In the genomic region with DNA sequence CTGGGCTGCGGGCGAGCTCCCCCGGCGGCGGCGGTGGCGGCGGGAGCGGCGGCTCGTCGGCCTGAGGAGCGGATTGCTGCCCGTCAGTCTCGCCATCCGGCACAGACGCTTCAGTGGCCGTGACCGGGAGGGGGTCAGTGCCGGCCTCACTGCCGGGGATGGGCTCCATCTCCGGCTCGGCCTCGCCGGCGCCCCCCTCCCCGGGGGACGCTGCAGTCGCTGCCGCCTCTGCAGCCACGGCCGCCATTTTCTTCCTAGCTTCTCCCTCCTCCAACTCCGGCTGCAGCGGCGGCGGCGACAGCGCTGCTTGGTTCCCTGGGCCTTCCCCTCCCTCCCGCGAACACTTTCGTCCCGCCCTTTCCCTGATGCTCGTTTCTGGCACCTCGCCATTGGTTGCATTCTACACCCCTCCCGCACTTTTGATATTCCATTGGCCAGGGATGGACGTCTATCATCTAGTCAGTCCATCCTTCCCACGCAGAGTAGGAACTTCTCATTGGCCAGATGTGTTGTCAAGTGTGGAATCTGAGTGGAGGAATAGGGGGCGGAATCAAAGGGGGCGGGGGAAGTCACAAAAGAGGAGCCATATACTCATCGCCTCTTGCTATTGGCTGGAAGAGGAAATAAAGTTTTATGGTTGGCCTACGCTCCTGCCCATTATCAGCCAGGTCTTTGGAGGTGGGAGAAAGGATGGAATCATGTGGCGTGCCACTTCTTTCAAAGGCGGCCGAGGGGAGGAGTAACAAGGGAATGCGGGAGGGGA, we compare ENCODE assay signal across 8 cellular contexts. TPM values are rescaled to one million over a fixed set of nuclear protein-coding genes. Genes with fewer than 3 reads are reported as not detected.
DNase-seq lines count a peak whose midpoint lies in the region; ATAC-seq, FAIRE-seq and TF ChIP-seq lines count a peak whose summit lies in the region.

A gene with protein sequence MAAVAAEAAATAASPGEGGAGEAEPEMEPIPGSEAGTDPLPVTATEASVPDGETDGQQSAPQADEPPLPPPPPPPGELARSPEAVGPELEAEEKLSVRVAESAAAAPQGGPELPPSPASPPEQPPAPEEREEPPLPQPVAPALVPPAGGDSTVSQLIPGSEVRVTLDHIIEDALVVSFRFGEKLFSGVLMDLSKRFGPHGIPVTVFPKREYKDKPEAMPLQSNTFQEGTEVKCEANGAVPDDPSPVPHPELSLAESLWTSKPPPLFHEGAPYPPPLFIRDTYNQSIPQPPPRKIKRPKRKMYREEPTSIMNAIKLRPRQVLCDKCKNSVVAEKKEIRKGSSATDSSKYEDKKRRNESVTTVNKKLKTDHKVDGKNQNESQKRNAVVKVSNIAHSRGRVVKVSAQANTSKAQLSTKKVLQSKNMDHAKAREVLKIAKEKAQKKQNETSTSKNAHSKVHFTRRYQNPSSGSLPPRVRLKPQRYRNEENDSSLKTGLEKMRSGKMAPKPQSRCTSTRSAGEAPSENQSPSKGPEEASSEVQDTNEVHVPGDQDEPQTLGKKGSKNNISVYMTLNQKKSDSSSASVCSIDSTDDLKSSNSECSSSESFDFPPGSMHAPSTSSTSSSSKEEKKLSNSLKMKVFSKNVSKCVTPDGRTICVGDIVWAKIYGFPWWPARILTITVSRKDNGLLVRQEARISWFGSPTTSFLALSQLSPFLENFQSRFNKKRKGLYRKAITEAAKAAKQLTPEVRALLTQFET (minus strand): TSS at position 309 of the 763 bp plus-strand sequence. CDS start 62 bp downstream, at position 247.

- H3K27ac ChIP-seq in ascending aorta (peak within 1 kb of the TSS; percentile 92 to 98), right atrium auricular region (peak within 1 kb of the TSS; percentile 94 to 97), psoas muscle (peak within 1 kb of the TSS; percentile 91)

- peaks cover 9% of the 10 kb centered on the region for H3K4me1 Mint-ChIP-seq in T-helper 2 cell treated with Interferon-gamma antibody and Interleukin-4, amounts not matched to agents 5 μg/mL and 100 μg/mL, for 36 hours (ENCODE audit: low read depth)

- peaks cover 7% of the 10 kb centered on the region in 2 donors for H3K36me3 ChIP-seq in ascending aorta
- H3K36me3 ChIP-seq in right atrium auricular region: peaks cover 20% of the 10 kb centered on the region
- peaks cover 0 to 31% of the 10 kb centered on the region in 2 donors for H3K36me3 ChIP-seq in psoas muscle (ENCODE audit: insufficient read depth in 1 of 2, low read depth in 1 of 2)

- H3K27ac Mint-ChIP-seq in T-helper 2 cell treated with Interferon-gamma antibody and Interleukin-4, amounts not matched to agents 5 μg/mL and 100 μg/mL, for 36 hours: peak within 1 kb of the TSS; percentile 96

- H3K9me3 Mint-ChIP-seq in T-helper 2 cell treated with Interferon-gamma antibody and Interleukin-4, amounts not matched to agents 5 μg/mL and 100 μg/mL, for 36 hours: no peaks in the 10 kb centered on the region

- H3K4me1 ChIP-seq in ascending aorta: peaks cover 0 to 6% of the 10 kb centered on the region in 2 donors
- peaks cover 0 to 9% of the 10 kb centered on the region in 2 donors for H3K4me1 ChIP-seq in right atrium auricular region
- H3K4me1 ChIP-seq in psoas muscle: peaks cover 11% of the 10 kb centered on the region

- H3K27me3 ChIP-seq in ascending aorta (no peaks in the 10 kb centered on the region), right atrium auricular region (no peaks in the 10 kb centered on the region), psoas muscle (ENCODE audit: insufficient read depth in 3 of 3, low read length in 2 of 3) (no peaks in the 10 kb centered on the region)

- peak within 1 kb of the TSS; percentile 95 for H3K4me3 Mint-ChIP-seq in T-helper 2 cell treated with Interferon-gamma antibody and Interleukin-4, amounts not matched to agents 5 μg/mL and 100 μg/mL, for 36 hours

- H3K4me3 ChIP-seq in ascending aorta: peak within 1 kb of the TSS; percentile 87 to 99
- H3K4me3 ChIP-seq in right atrium auricular region: peak within 1 kb of the TSS; percentile 62 to 92
- H3K4me3 ChIP-seq in psoas muscle: peak within 1 kb of the TSS; percentile 82

- peak; percentile 93 for ATAC-seq in GM18502 (IDR thresholded peaks at IDR 0.05; ENCODE audit: poor library complexity, unreplicated experiment)
- peak; percentile 94 for ATAC-seq in HG02970 (IDR thresholded peaks at IDR 0.05; ENCODE audit: low FRiP score, unreplicated experiment)
- ATAC-seq in psoas muscle: peak; percentile 92 to 97 (median 96)

- FAIRE-seq in urothelium cell line (lab: Jason Lieb, UNC): peak; percentile 76

- 0% methylated on average over 33 to 55 of the region's 55 CpGs for WGBS in psoas muscle, 3 donors

- DNase-seq in NCI-H1930 (lab: John Stamatoyannopoulos, UW): peak; percentile 94 to 96
- peak; percentile 95 for DNase-seq in T-helper 2 cell treated with Interferon-gamma antibody and Interleukin-4, amounts not matched to agents 5 μg/mL and 100 μg/mL, for 36 hours (ENCODE audit: low spot score)
- peak; percentile 97 to 100 for DNase-seq in ascending aorta (ENCODE audit: low spot score in 2 of 2)
- peak; percentile 99 for DNase-seq in right atrium auricular region (ENCODE audit: low spot score)
- DNase-seq in psoas muscle: peak; percentile 98 to 99
- peak; percentile 96 for DNase-seq in urothelium cell line (ENCODE audit: low spot score)

- peaks cover 10% of the 10 kb centered on the region for H3K36me3 Mint-ChIP-seq in T-helper 2 cell treated with Interferon-gamma antibody and Interleukin-4, amounts not matched to agents 5 μg/mL and 100 μg/mL, for 36 hours (ENCODE audit: low read depth)

- TF ChIP-seq CTCF in ascending aorta (IDR thresholded peaks at IDR 0.05) (peak in 1 of 3 experiments; percentile 14), right atrium auricular region (IDR thresholded peaks at IDR 0.05) (peak in 1 of 2 donors; percentile 29), psoas muscle (IDR thresholded peaks at IDR 0.05) (peak; percentile 11)

- H3K27me3 Mint-ChIP-seq in T-helper 2 cell treated with Interferon-gamma antibody and Interleukin-4, amounts not matched to agents 5 μg/mL and 100 μg/mL, for 36 hours (ENCODE audit: low read depth): peaks cover 7% of the 10 kb centered on the region

- intact Hi-C loops in ascending aorta (cut with DNase I) (loop anchor here (1.0 to 5.0 kb wide), 5 partner anchors 36 to 283 kb away; a partner anchor contains a TSS), psoas muscle (cut with DNase I) (loop anchor here (10.0 kb wide), 2 partner anchors 85 to 95 kb away; no protein-coding TSS in a partner anchor)

- H3K9me3 ChIP-seq in ascending aorta (no peaks in the 10 kb centered on the region), right atrium auricular region (no peaks in the 10 kb centered on the region), psoas muscle (no peaks in the 10 kb centered on the region)

RNA-seq across cellular contexts. Expression of the gene that starts here (rescaled TPM):
- total RNA-seq in ascending aorta: 43.4 TPM
- total RNA-seq in right atrium auricular region: 10 to 100 TPM; 16.7 to 21.3 TPM
- total RNA-seq in psoas muscle: 10 to 100 TPM in 2 of 4 donors, 1 to 10 TPM in 2; 7.3 to 13.4 (median 8.9) TPM
- polyA plus RNA-seq in psoas muscle: 1 to 10 TPM; 3.0 to 5.5 (median 4.3) TPM

Comparison
In these comparisons a context has a peak if more than half of its experiments do, and no peak if none do; other contexts are left out.
1. Peak in every context shown above with its lines: DNase-seq, ATAC-seq, H3K4me3 ChIP-seq and H3K27ac ChIP-seq.